ENCODE assay signal across 1 cellular context in the genomic region with DNA sequence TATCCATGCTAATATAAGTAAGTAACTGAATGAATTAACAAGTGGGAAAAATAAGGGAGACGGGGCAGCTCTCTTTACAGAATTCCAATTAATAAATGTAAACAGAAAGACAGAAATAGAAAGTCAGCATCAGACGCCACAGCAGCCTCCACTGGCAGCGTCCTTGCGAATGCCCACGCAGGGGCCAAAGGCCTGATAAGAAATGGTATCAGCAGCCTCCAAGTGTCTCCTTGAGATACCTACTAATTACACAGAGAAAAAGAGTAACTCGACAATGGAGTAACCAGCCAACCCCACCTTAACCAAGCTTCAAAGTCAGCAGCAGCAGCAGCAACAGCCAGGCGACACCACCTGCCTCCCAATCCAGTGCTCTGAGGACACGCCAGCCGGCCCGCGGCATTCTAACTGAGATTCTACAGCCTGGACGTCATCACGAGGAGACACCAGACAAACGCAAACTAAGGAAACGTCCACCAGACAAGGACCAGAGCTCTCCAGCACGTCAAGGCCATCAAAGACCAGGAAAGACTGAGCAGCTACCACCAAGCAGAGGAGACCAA.
A peak's percentile ranks its signal among the peaks of the same experiment; 100 is the strongest.
TF ChIP-seq lines count a peak whose summit lies in the region.

No MANE protein-coding gene starts in this region.

TF ChIP-seq in K562, 482 proteins besides CTCF, POLR2A, EP300 and RAD21 (continued from another document):
- TF ChIP-seq, protein P1, sequence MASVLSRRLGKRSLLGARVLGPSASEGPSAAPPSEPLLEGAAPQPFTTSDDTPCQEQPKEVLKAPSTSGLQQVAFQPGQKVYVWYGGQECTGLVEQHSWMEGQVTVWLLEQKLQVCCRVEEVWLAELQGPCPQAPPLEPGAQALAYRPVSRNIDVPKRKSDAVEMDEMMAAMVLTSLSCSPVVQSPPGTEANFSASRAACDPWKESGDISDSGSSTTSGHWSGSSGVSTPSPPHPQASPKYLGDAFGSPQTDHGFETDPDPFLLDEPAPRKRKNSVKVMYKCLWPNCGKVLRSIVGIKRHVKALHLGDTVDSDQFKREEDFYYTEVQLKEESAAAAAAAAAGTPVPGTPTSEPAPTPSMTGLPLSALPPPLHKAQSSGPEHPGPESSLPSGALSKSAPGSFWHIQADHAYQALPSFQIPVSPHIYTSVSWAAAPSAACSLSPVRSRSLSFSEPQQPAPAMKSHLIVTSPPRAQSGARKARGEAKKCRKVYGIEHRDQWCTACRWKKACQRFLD (CRISPR knock-in tag; IDR thresholded peaks at IDR 0.05), result no peak
- TF ChIP-seq LCOR (CRISPR knock-in tag; IDR thresholded peaks at IDR 0.05) (no peak), SMAD3 (CRISPR knock-in tag; conservative IDR thresholded peaks at IDR 0.05) (no peak), ESRRB (CRISPR knock-in tag; IDR thresholded peaks at IDR 0.05; ENCODE audit: borderline replicate concordance) (no peak), TARDBP (IDR thresholded peaks at IDR 0.05) (no peak), TCF3 (CRISPR knock-in tag; IDR thresholded peaks at IDR 0.05) (peak; percentile 19; the same call in 1 of the 2 replicates)
